Comparison of ENCODE assay signal across 1 cellular context in genomic region chr1:94783342-94784264, GRCh38.
TF ChIP-seq lines count a peak whose summit lies in the region.

No MANE protein-coding gene starts in this region.

TF ChIP-seq in SK-N-SH, 30 proteins besides CTCF, POLR2A, EP300 and RAD21 (continued from another document):
- TF ChIP-seq REST (IDR thresholded peaks at IDR 0.05; ENCODE audit: low read depth, low read length) (no peak), TEAD4 (IDR thresholded peaks at IDR 0.05; ENCODE audit: borderline replicate concordance, insufficient read depth) (no peak), NFIC (IDR thresholded peaks at IDR 0.05; ENCODE audit: borderline replicate concordance) (peak; percentile 82), GATA2 (CRISPR knock-in tag; IDR thresholded peaks at IDR 0.05) (no peak), JUND (IDR thresholded peaks at IDR 0.05) (peak; percentile 43; the same call in 1 of the 2 replicates)
- TF ChIP-seq, protein P1, sequence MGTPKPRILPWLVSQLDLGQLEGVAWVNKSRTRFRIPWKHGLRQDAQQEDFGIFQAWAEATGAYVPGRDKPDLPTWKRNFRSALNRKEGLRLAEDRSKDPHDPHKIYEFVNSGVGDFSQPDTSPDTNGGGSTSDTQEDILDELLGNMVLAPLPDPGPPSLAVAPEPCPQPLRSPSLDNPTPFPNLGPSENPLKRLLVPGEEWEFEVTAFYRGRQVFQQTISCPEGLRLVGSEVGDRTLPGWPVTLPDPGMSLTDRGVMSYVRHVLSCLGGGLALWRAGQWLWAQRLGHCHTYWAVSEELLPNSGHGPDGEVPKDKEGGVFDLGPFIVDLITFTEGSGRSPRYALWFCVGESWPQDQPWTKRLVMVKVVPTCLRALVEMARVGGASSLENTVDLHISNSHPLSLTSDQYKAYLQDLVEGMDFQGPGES (IDR thresholded peaks at IDR 0.05; ENCODE audit: low read depth, low read length) = no peak
- TF ChIP-seq, protein P2, sequence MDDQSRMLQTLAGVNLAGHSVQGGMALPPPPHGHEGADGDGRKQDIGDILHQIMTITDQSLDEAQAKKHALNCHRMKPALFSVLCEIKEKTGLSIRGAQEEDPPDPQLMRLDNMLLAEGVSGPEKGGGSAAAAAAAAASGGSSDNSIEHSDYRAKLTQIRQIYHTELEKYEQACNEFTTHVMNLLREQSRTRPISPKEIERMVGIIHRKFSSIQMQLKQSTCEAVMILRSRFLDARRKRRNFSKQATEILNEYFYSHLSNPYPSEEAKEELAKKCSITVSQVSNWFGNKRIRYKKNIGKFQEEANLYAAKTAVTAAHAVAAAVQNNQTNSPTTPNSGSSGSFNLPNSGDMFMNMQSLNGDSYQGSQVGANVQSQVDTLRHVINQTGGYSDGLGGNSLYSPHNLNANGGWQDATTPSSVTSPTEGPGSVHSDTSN (IDR thresholded peaks at IDR 0.05) = peak; percentile 82
